ENCODE assay signal across 1 cellular context in the genomic region with DNA sequence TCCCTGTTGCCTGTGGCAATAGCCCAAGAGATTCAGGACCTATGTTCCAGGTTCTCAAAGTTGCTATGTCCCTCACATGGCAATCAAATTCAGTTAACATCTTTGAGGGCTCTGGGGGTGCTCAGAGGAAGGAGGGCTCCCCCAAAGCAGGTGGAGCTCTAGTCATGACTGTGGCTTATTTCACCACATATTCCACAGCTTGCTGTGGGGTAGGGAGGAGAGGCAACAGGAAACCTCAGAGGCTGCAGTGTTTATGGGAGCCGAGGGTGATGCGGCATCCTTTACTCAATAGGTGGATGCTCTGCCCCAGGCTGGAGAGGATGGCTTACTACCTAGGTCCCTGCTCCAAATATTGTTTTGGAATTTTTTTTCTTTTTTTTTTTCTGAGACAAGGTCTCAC.
TF ChIP-seq lines count a peak whose summit lies in the region.

No MANE protein-coding gene starts in this region.

TF ChIP-seq in WTC11, 78 proteins besides CTCF, POLR2A, EP300 and RAD21 (continued from another document):
- TF ChIP-seq, protein P1, sequence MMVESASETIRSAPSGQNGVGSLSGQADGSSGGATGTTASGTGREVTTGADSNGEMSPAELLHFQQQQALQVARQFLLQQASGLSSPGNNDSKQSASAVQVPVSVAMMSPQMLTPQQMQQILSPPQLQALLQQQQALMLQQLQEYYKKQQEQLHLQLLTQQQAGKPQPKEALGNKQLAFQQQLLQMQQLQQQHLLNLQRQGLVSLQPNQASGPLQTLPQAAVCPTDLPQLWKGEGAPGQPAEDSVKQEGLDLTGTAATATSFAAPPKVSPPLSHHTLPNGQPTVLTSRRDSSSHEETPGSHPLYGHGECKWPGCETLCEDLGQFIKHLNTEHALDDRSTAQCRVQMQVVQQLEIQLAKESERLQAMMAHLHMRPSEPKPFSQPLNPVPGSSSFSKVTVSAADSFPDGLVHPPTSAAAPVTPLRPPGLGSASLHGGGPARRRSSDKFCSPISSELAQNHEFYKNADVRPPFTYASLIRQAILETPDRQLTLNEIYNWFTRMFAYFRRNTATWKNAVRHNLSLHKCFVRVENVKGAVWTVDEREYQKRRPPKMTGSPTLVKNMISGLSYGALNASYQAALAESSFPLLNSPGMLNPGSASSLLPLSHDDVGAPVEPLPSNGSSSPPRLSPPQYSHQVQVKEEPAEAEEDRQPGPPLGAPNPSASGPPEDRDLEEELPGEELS (CRISPR knock-in tag; IDR thresholded peaks at IDR 0.05): no peak
- TF ChIP-seq NR3C1 (CRISPR knock-in tag; conservative IDR thresholded peaks at IDR 0.05; ENCODE audit: low read depth): no peak
